In genomic region chr1:204286841-204287387, GRCh38 we compare ENCODE assay signal across 8 cellular contexts.
DNase-seq lines count a peak whose midpoint lies in the region; ATAC-seq and TF ChIP-seq lines count a peak whose summit lies in the region.

No MANE protein-coding gene starts in this region.

- no peaks in the 10 kb centered on the region for H3K9me3 Mint-ChIP-seq in CD4-positive, CD25-positive, alpha-beta regulatory T cell
- H3K9me3 Mint-ChIP-seq in activated CD8-positive, alpha-beta T cell treated with anti-CD3 and anti-CD28 coated beads, Interleukin-2, amount 10 ng/mL, durations not matched to agents 7 days and 5 days (ENCODE audit: insufficient read depth), result no peaks in the 10 kb centered on the region

- POLR2A ChIA-PET in activated CD8-positive, alpha-beta T cell treated with anti-CD3 and anti-CD28 coated beads, Interleukin-2, amount 10 ng/mL, durations not matched to agents 7 days and 5 days (lab: Charles Lee), result no interaction called here

- H3K9me3 ChIP-seq in CD4-positive, CD25-positive, alpha-beta regulatory T cell (ENCODE audit: control insufficient read depth in 2 of 2, low read length in 2 of 2), result no peaks in the 10 kb centered on the region
- H3K9me3 ChIP-seq in MG63, result no peaks in the 10 kb centered on the region; the same call in 1 of the 2 replicates

- intact Hi-C loops in posterior vena cava (cut with DNase I), result no loop called here

- peak; percentile 65 to 71 for ATAC-seq in CD4-positive, CD25-positive, alpha-beta regulatory T cell (ENCODE audit: low read depth in 2 of 2)
- ATAC-seq in activated CD8-positive, alpha-beta T cell treated with anti-CD3 and anti-CD28 coated beads, Interleukin-2, amount 10 ng/mL, durations not matched to agents 7 days and 5 days, result peak; percentile 82
- no peak for ATAC-seq in HG03571 (IDR thresholded peaks at IDR 0.05; ENCODE audit: unreplicated experiment)

- CTCF ChIA-PET in activated CD8-positive, alpha-beta T cell treated with anti-CD3 and anti-CD28 coated beads, Interleukin-2, amount 10 ng/mL, durations not matched to agents 7 days and 5 days (lab: Charles Lee), result no interaction called here

- peak overlapping the region; percentile 64 for H3K4me3 ChIP-seq in CD4-positive, CD25-positive, alpha-beta regulatory T cell (ENCODE audit: low read depth, low read length)
- H3K4me3 ChIP-seq in NB4 (ENCODE audit: low read depth, low read length) (no peak overlapping the region), MG63 (no peak overlapping the region)

- no peaks in the 10 kb centered on the region for H3K36me3 ChIP-seq in CD4-positive, CD25-positive, alpha-beta regulatory T cell (ENCODE audit: control insufficient read depth, insufficient read depth, low read length)
- H3K36me3 ChIP-seq in MG63, result no peaks in the 10 kb centered on the region

- peak overlapping the region; percentile 33 to 87 (median 76) for H3K4me3 Mint-ChIP-seq in CD4-positive, CD25-positive, alpha-beta regulatory T cell
- H3K4me3 Mint-ChIP-seq in activated CD8-positive, alpha-beta T cell treated with anti-CD3 and anti-CD28 coated beads, Interleukin-2, amount 10 ng/mL, durations not matched to agents 7 days and 5 days, result peak overlapping the region; percentile 69

- H3K27me3 Mint-ChIP-seq in CD4-positive, CD25-positive, alpha-beta regulatory T cell, result peaks cover 26% of the 10 kb centered on the region
- H3K27me3 Mint-ChIP-seq in activated CD8-positive, alpha-beta T cell treated with anti-CD3 and anti-CD28 coated beads, Interleukin-2, amount 10 ng/mL, durations not matched to agents 7 days and 5 days (ENCODE audit: low read depth), result peaks cover 32% of the 10 kb centered on the region

- no peak overlapping the region for H3K27ac ChIP-seq in CD4-positive, CD25-positive, alpha-beta regulatory T cell (ENCODE audit: insufficient read depth, low read length, poor library complexity, severe bottlenecking)

- peaks cover 13% of the 10 kb centered on the region for H3K4me1 ChIP-seq in CD4-positive, CD25-positive, alpha-beta regulatory T cell (ENCODE audit: control insufficient read depth, insufficient read depth, low read length, poor library complexity, severe bottlenecking)

- no peaks in the 10 kb centered on the region for H3K36me3 Mint-ChIP-seq in CD4-positive, CD25-positive, alpha-beta regulatory T cell
- H3K36me3 Mint-ChIP-seq in activated CD8-positive, alpha-beta T cell treated with anti-CD3 and anti-CD28 coated beads, Interleukin-2, amount 10 ng/mL, durations not matched to agents 7 days and 5 days (ENCODE audit: low read depth), result no peaks in the 10 kb centered on the region

- H3K4me1 Mint-ChIP-seq in CD4-positive, CD25-positive, alpha-beta regulatory T cell, result peaks cover 0 to 26% (median 9%) of the 10 kb centered on the region in 4 donors
- peaks cover 20% of the 10 kb centered on the region for H3K4me1 Mint-ChIP-seq in activated CD8-positive, alpha-beta T cell treated with anti-CD3 and anti-CD28 coated beads, Interleukin-2, amount 10 ng/mL, durations not matched to agents 7 days and 5 days (ENCODE audit: low read depth)

- no peak for TF ChIP-seq POLR2A in NB4 (IDR thresholded peaks at IDR 0.05; ENCODE audit: extremely low read depth, insufficient read length)

- no peak for TF ChIP-seq CTCF in NB4 (IDR thresholded peaks at IDR 0.05; ENCODE audit: low read depth, low read length)

- DNase-seq in CD4-positive, CD25-positive, alpha-beta regulatory T cell, result peak in 2 of 3 donors; percentile 26 to 63
- peak; percentile 56 for DNase-seq in NB4 (ENCODE audit: low read depth)
- peak; percentile 56 for DNase-seq in activated CD8-positive, alpha-beta T cell treated with anti-CD3 and anti-CD28 coated beads, Interleukin-2, amount 10 ng/mL, durations not matched to agents 7 days and 5 days
- DNase-seq in germinal center (ENCODE audit: low spot score), result peak; percentile 57
- DNase-seq in posterior vena cava (ENCODE audit: low spot score), result peak; percentile 82
- DNase-seq in kidney glomerular epithelial cell (lab: John Stamatoyannopoulos, UW), result no peak
- DNase-seq in MG63, result no peak

- peaks cover 3% of the 10 kb centered on the region for H3K27me3 ChIP-seq in CD4-positive, CD25-positive, alpha-beta regulatory T cell (ENCODE audit: control insufficient read depth, insufficient read depth, low read length)
- H3K27me3 ChIP-seq in MG63, result peaks cover 9% of the 10 kb centered on the region; the same call in 1 of the 2 replicates

- peak overlapping the region; percentile 74 to 93 (median 90) for H3K27ac Mint-ChIP-seq in CD4-positive, CD25-positive, alpha-beta regulatory T cell
- peak overlapping the region; percentile 81 for H3K27ac Mint-ChIP-seq in activated CD8-positive, alpha-beta T cell treated with anti-CD3 and anti-CD28 coated beads, Interleukin-2, amount 10 ng/mL, durations not matched to agents 7 days and 5 days

Comparison
In these comparisons a context has a peak if more than half of its experiments do, and no peak if none do; other contexts are left out.
1. DNase-seq: peak in CD4-positive, CD25-positive, alpha-beta regulatory T cell (2 of 3), NB4 (single experiment), activated CD8-positive, alpha-beta T cell treated with anti-CD3 and anti-CD28 coated beads, Interleukin-2, amount 10 ng/mL, durations not matched to agents 7 days and 5 days (single experiment), germinal center (single experiment) and posterior vena cava (single experiment); none in kidney glomerular epithelial cell (single experiment) and MG63 (single experiment).